8 cellular contexts compared by ENCODE assay signal in genomic region chr18:813405-814071, GRCh38. TPM values are rescaled to one million over a fixed set of nuclear protein-coding genes. Genes with fewer than 3 reads are reported as not detected.
DNase-seq lines count a peak whose midpoint lies in the region; ATAC-seq and TF ChIP-seq lines count a peak whose summit lies in the region.

No MANE protein-coding gene starts in this region.

- intact Hi-C loops in heart left ventricle (cut with DNase I) (no loop called here), cardiac septum (cut with DNase I) (loop anchor here (5.0 kb wide), 1 partner anchor 71 kb away; no protein-coding TSS in a partner anchor), lower lobe of right lung (cut with DNase I) (no loop called here)

- H3K4me1 Mint-ChIP-seq in activated T-helper 17 cell treated with anti-CD3 and anti-CD28 coated beads, Interleukin-2, amount 50 U/mL, for 72 hours = peaks cover 31% of the 10 kb centered on the region
- peaks cover 23% of the 10 kb centered on the region for H3K4me1 Mint-ChIP-seq in type B pancreatic cell (ENCODE audit: unreplicated experiment)

- peaks cover 3% of the 10 kb centered on the region for H3K27me3 Mint-ChIP-seq in activated T-helper 17 cell treated with anti-CD3 and anti-CD28 coated beads, Interleukin-2, amount 50 U/mL, for 72 hours
- peaks cover 7% of the 10 kb centered on the region for H3K27me3 Mint-ChIP-seq in type B pancreatic cell

- peak overlapping the region in 8 of 12 donors; percentile 70 to 98 (median 94) for H3K4me3 ChIP-seq in heart left ventricle
- H3K4me3 ChIP-seq in lower lobe of right lung = peak overlapping the region; percentile 91

- WGBS in heart left ventricle, 4 donors = 57 to 68% (median 61%) methylated on average over 11 of the region's 11 CpGs

- no peaks in the 10 kb centered on the region for H3K9me3 ChIP-seq in heart left ventricle
- H3K9me3 ChIP-seq in lower lobe of right lung = no peaks in the 10 kb centered on the region

- ATAC-seq in heart left ventricle (no peak), lower lobe of right lung (no peak), HG03571 (IDR thresholded peaks at IDR 0.05; ENCODE audit: unreplicated experiment) (no peak), HG03196 (IDR thresholded peaks at IDR 0.05; ENCODE audit: unreplicated experiment) (no peak)
- peak; percentile 30 for ATAC-seq in activated T-helper 17 cell treated with anti-CD3 and anti-CD28 coated beads, Interleukin-2, amount 50 U/mL, for 72 hours (replicated peaks)

- peaks cover 25% of the 10 kb centered on the region for H3K36me3 Mint-ChIP-seq in activated T-helper 17 cell treated with anti-CD3 and anti-CD28 coated beads, Interleukin-2, amount 50 U/mL, for 72 hours (ENCODE audit: low read depth)
- no peaks in the 10 kb centered on the region for H3K36me3 Mint-ChIP-seq in type B pancreatic cell

- H3K9me3 Mint-ChIP-seq in activated T-helper 17 cell treated with anti-CD3 and anti-CD28 coated beads, Interleukin-2, amount 50 U/mL, for 72 hours = no peaks in the 10 kb centered on the region
- no peaks in the 10 kb centered on the region for H3K9me3 Mint-ChIP-seq in type B pancreatic cell

- H3K27me3 ChIP-seq in heart left ventricle (peaks cover 0 to 61% (median 0%) of the 10 kb centered on the region in 9 donors), lower lobe of right lung (ENCODE audit: low read depth) (no peaks in the 10 kb centered on the region)

- H3K27ac ChIP-seq in heart left ventricle = peak overlapping the region; percentile 89 to 98 (median 96)
- peak overlapping the region; percentile 93 for H3K27ac ChIP-seq in lower lobe of right lung

- TF ChIP-seq CTCF in heart left ventricle (IDR thresholded peaks at IDR 0.05) (no peak), lower lobe of right lung (IDR thresholded peaks at IDR 0.05) (no peak), type B pancreatic cell (conservative IDR thresholded peaks at IDR 0.05) (no peak)

- no peak for TF ChIP-seq POLR2A in heart left ventricle (IDR thresholded peaks at IDR 0.05)

- no peak for DNase-seq in heart left ventricle
- no peak for DNase-seq in cardiac septum (ENCODE audit: low spot score)
- no peak for DNase-seq in lower lobe of right lung
- no peak for DNase-seq in type B pancreatic cell (ENCODE audit: extremely low spot score, unreplicated experiment)
- no peak for DNase-seq in stimulated activated CD4-positive, alpha-beta T cell treated with anti-CD3 and anti-CD28 coated beads, Interleukin-15, amount 100 ng/mL, for 24 hours

- H3K4me1 ChIP-seq in heart left ventricle (peaks cover 0 to 40% (median 16%) of the 10 kb centered on the region in 12 donors), lower lobe of right lung (peaks cover 39% of the 10 kb centered on the region)

- H3K27ac Mint-ChIP-seq in activated T-helper 17 cell treated with anti-CD3 and anti-CD28 coated beads, Interleukin-2, amount 50 U/mL, for 72 hours = peak overlapping the region; percentile 99
- peak overlapping the region; percentile 99 for H3K27ac Mint-ChIP-seq in type B pancreatic cell

- H3K4me3 Mint-ChIP-seq in activated T-helper 17 cell treated with anti-CD3 and anti-CD28 coated beads, Interleukin-2, amount 50 U/mL, for 72 hours = peak overlapping the region; percentile 92
- H3K4me3 Mint-ChIP-seq in type B pancreatic cell = peak overlapping the region; percentile 99

- H3K36me3 ChIP-seq in heart left ventricle = no peaks in the 10 kb centered on the region
- H3K36me3 ChIP-seq in lower lobe of right lung = no peaks in the 10 kb centered on the region

RNA-seq across cellular contexts. Expression of gene YES1, which starts 1.5 kb away (rescaled TPM):
- total RNA-seq in heart left ventricle (10 to 100 TPM; 18.1 to 50.2 (median 23.5) TPM), cardiac septum (26.2 TPM), lower lobe of right lung (42.0 TPM), type B pancreatic cell (ENCODE audit: low replicate concordance) (38.8 and 48.5 TPM in 2 replicates)
- 10 to 100 TPM in 1 of 2 donors, 1 to 10 TPM in 1; 7.1 to 25.1 TPM for polyA plus RNA-seq in heart left ventricle
- total RNA-seq in activated T-helper 17 cell treated with anti-CD3 and anti-CD28 coated beads, Interleukin-2, amount 50 U/mL, for 72 hours = 10 to 100 TPM; 12.1 to 22.0 TPM
